ENCODE assay signal across 1 cellular context in the genomic region with DNA sequence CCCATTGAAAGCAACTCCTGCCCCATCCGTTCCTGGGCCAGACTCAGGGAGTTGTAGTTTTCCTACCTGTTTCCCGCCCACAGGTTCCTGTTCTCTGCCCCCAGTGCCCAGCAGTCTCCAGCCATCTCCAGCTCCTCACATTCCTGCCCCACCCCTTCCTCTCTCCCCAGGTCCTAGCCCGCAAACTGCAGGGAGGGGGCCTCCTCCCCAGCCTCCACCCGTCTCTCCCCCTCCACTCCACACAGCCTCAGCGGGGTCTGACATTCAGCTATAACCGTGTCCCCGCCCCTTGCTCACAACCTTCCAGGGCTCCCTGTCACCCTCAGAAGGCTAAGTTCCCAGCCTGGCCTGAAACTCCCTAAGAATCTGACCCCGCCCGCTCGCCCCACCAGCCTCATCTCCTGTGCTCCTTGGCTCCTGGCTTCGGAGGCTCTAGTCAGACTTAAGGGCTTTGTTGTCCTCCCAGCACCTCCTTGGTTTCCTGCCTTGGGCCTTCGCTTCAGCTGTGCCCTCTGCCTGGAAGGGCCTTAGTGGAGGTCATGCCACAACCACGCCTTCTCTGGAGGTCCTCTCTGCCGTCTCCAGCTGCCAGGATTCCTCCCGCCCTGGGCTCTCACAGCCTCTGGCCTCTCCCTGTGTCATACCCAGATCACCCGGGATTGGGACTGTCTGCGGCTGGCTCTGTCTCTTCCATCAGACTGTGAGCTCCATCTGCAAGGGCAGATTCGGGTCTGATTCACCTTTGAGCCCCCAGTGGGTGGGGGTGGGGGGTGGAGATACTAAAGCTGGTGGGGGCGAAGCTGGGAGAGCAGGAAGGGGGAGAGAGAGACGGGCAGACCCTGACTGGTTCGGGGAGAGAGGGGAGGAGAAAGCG.
TF ChIP-seq lines count a peak whose summit lies in the region.

No MANE protein-coding gene starts in this region.

TF ChIP-seq in HEK293, 187 proteins besides CTCF, POLR2A, EP300 and RAD21 (continued from another document):
- TF ChIP-seq ZNF26 (tag by site-specific recombination; IDR thresholded peaks at IDR 0.05) (no peak), ZNF175 (tag by site-specific recombination; IDR thresholded peaks at IDR 0.05) (no peak), ZBTB8A (tag by site-specific recombination; IDR thresholded peaks at IDR 0.05) (no peak), ZNF112 (tag by site-specific recombination; IDR thresholded peaks at IDR 0.05) (no peak), ZNF837 (tag by site-specific recombination; IDR thresholded peaks at IDR 0.05) (no peak), ZNF621 (tag by site-specific recombination; IDR thresholded peaks at IDR 0.05) (no peak), ZNF510 (tag by site-specific recombination; IDR thresholded peaks at IDR 0.05; ENCODE audit: insufficient replicate concordance) (no peak), ZNF157 (tag by site-specific recombination; IDR thresholded peaks at IDR 0.05) (no peak), OVOL3 (tag by site-specific recombination; IDR thresholded peaks at IDR 0.05) (no peak), ZNF704 (tag by site-specific recombination; IDR thresholded peaks at IDR 0.05) (no peak), ZFP3 (tag by site-specific recombination; IDR thresholded peaks at IDR 0.05; ENCODE audit: low read depth) (no peak), GLI2 (tag by site-specific recombination; IDR thresholded peaks at IDR 0.05; ENCODE audit: borderline replicate concordance, low read depth) (no peak), ZNF2 (tag by site-specific recombination; IDR thresholded peaks at IDR 0.05) (no peak), HOXA7 (CRISPR knock-in tag; IDR thresholded peaks at IDR 0.05; ENCODE audit: borderline replicate concordance) (no peak), SCRT1 (tag by site-specific recombination; IDR thresholded peaks at IDR 0.05; ENCODE audit: borderline replicate concordance) (0 out of 2 replicates have a peak, but pooled peaks have one; percentile 54), ZNF146 (tag by site-specific recombination; IDR thresholded peaks at IDR 0.05) (no peak)
- TF ChIP-seq, protein P1, sequence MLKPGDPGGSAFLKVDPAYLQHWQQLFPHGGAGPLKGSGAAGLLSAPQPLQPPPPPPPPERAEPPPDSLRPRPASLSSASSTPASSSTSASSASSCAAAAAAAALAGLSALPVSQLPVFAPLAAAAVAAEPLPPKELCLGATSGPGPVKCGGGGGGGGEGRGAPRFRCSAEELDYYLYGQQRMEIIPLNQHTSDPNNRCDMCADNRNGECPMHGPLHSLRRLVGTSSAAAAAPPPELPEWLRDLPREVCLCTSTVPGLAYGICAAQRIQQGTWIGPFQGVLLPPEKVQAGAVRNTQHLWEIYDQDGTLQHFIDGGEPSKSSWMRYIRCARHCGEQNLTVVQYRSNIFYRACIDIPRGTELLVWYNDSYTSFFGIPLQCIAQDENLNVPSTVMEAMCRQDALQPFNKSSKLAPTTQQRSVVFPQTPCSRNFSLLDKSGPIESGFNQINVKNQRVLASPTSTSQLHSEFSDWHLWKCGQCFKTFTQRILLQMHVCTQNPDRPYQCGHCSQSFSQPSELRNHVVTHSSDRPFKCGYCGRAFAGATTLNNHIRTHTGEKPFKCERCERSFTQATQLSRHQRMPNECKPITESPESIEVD (tag by site-specific recombination; IDR thresholded peaks at IDR 0.05), result no peak
- TF ChIP-seq, protein P2, sequence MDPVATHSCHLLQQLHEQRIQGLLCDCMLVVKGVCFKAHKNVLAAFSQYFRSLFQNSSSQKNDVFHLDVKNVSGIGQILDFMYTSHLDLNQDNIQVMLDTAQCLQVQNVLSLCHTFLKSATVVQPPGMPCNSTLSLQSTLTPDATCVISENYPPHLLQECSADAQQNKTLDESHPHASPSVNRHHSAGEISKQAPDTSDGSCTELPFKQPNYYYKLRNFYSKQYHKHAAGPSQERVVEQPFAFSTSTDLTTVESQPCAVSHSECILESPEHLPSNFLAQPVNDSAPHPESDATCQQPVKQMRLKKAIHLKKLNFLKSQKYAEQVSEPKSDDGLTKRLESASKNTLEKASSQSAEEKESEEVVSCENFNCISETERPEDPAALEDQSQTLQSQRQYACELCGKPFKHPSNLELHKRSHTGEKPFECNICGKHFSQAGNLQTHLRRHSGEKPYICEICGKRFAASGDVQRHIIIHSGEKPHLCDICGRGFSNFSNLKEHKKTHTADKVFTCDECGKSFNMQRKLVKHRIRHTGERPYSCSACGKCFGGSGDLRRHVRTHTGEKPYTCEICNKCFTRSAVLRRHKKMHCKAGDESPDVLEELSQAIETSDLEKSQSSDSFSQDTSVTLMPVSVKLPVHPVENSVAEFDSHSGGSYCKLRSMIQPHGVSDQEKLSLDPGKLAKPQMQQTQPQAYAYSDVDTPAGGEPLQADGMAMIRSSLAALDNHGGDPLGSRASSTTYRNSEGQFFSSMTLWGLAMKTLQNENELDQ (tag by site-specific recombination; IDR thresholded peaks at IDR 0.05; ENCODE audit: low read depth), result no peak
